In the genomic region with DNA sequence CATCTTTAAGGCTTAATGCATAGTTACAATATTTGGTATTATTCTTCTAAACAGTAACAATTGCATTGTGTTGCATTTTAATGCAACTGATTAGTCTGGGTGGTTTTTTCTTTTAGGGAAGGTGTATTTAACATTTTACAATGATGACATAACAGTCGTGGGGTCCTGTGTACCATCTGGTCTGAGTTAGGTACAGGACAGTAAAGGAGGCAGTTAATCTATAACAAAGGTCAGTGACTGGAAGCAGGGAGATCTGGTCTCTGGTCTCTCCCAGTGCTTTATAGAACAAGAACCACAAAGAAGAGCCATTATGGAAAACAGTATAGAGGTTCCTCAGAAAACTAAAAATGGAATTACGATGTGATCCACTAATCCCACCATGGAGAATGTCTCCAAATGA, we compare ENCODE assay signal across 10 cellular contexts. TPM values are rescaled to one million over a fixed set of nuclear protein-coding genes. Genes with fewer than 3 reads are reported as not detected.
"Had no signal": no experiment of that assay in that cellular context is flagged by ENCODE, and none has a peak within 500 bp of the region (broad histone marks: within the 10 kb centered on the region; RNA-seq: fewer than 3 reads in every experiment).

No MANE protein-coding gene starts in this region.

- H3K27ac ChIP-seq: HL-60, KMS-11 had no signal

- H3K4me3 ChIP-seq: K562 had no signal

- ATAC-seq: K562 had no signal

- H3K4me2 ChIP-seq: KMS-11 had no signal

- H3K9ac ChIP-seq: KMS-11 had no signal

- DNase-seq: IMR-90, KBM-7, KG1 had no signal

- FAIRE-seq: HTR-8/SVneo, K562 had no signal

RNA-seq across cellular contexts. Expression of gene OR7G2, which starts 2.7 kb away (rescaled TPM):
- total RNA-seq: HT-29, HT1080, IMR-90, K562 had no signal
- polyA plus RNA-seq: IgD-negative memory B cell, IMR-90 had no signal

RNA-seq across cellular contexts. Expression of gene OR7G1, which starts 5.6 kb away (rescaled TPM):
- total RNA-seq: HT-29, HT1080, IMR-90, K562 had no signal
- polyA plus RNA-seq: IgD-negative memory B cell, IMR-90, K562 had no signal

RNA-seq across cellular contexts. Expression of gene OR7G3, which starts 16.8 kb away (rescaled TPM):
- total RNA-seq: HT-29, HT1080, IMR-90, K562 had no signal
- polyA plus RNA-seq: IgD-negative memory B cell, IMR-90, K562 had no signal

RNA-seq across cellular contexts. Expression of gene OR1M1, which starts 23.1 kb away (rescaled TPM):
- total RNA-seq: HT-29, HT1080, IMR-90, K562 had no signal
- polyA plus RNA-seq: IgD-negative memory B cell, IMR-90, K562 had no signal
